In genomic region chr1:32005522-32005921, GRCh38 we compare ENCODE assay signal across 1 cellular context.
TF ChIP-seq lines count a peak whose summit lies in the region.

No MANE protein-coding gene starts in this region.

TF ChIP-seq in HepG2, 621 proteins besides CTCF, POLR2A, EP300 and RAD21:
- TF ChIP-seq POLR2G (IDR thresholded peaks at IDR 0.05; ENCODE audit: low read depth, low read length) (no peak), ZNF652 (CRISPR knock-in tag; IDR thresholded peaks at IDR 0.05; ENCODE audit: borderline replicate concordance, low read depth) (no peak), ZHX1 (CRISPR knock-in tag; IDR thresholded peaks at IDR 0.05; ENCODE audit: low read depth) (no peak), CCAR2 (optimal IDR thresholded peaks at IDR 0.05; ENCODE audit: low read depth, low read length) (no peak), REL (CRISPR knock-in tag; conservative IDR thresholded peaks at IDR 0.05) (no peak), ZNF234 (CRISPR knock-in tag; conservative IDR thresholded peaks at IDR 0.05) (no peak)
- TF ChIP-seq, protein P1, sequence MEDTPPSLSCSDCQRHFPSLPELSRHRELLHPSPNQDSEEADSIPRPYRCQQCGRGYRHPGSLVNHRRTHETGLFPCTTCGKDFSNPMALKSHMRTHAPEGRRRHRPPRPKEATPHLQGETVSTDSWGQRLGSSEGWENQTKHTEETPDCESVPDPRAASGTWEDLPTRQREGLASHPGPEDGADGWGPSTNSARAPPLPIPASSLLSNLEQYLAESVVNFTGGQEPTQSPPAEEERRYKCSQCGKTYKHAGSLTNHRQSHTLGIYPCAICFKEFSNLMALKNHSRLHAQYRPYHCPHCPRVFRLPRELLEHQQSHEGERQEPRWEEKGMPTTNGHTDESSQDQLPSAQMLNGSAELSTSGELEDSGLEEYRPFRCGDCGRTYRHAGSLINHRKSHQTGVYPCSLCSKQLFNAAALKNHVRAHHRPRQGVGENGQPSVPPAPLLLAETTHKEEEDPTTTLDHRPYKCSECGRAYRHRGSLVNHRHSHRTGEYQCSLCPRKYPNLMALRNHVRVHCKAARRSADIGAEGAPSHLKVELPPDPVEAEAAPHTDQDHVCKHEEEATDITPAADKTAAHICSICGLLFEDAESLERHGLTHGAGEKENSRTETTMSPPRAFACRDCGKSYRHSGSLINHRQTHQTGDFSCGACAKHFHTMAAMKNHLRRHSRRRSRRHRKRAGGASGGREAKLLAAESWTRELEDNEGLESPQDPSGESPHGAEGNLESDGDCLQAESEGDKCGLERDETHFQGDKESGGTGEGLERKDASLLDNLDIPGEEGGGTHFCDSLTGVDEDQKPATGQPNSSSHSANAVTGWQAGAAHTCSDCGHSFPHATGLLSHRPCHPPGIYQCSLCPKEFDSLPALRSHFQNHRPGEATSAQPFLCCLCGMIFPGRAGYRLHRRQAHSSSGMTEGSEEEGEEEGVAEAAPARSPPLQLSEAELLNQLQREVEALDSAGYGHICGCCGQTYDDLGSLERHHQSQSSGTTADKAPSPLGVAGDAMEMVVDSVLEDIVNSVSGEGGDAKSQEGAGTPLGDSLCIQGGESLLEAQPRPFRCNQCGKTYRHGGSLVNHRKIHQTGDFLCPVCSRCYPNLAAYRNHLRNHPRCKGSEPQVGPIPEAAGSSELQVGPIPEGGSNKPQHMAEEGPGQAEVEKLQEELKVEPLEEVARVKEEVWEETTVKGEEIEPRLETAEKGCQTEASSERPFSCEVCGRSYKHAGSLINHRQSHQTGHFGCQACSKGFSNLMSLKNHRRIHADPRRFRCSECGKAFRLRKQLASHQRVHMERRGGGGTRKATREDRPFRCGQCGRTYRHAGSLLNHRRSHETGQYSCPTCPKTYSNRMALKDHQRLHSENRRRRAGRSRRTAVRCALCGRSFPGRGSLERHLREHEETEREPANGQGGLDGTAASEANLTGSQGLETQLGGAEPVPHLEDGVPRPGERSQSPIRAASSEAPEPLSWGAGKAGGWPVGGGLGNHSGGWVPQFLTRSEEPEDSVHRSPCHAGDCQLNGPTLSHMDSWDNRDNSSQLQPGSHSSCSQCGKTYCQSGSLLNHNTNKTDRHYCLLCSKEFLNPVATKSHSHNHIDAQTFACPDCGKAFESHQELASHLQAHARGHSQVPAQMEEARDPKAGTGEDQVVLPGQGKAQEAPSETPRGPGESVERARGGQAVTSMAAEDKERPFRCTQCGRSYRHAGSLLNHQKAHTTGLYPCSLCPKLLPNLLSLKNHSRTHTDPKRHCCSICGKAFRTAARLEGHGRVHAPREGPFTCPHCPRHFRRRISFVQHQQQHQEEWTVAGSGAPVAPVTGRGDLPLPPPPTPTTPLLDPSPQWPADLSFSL (CRISPR knock-in tag; IDR thresholded peaks at IDR 0.05): no peak
- TF ChIP-seq, protein P2, sequence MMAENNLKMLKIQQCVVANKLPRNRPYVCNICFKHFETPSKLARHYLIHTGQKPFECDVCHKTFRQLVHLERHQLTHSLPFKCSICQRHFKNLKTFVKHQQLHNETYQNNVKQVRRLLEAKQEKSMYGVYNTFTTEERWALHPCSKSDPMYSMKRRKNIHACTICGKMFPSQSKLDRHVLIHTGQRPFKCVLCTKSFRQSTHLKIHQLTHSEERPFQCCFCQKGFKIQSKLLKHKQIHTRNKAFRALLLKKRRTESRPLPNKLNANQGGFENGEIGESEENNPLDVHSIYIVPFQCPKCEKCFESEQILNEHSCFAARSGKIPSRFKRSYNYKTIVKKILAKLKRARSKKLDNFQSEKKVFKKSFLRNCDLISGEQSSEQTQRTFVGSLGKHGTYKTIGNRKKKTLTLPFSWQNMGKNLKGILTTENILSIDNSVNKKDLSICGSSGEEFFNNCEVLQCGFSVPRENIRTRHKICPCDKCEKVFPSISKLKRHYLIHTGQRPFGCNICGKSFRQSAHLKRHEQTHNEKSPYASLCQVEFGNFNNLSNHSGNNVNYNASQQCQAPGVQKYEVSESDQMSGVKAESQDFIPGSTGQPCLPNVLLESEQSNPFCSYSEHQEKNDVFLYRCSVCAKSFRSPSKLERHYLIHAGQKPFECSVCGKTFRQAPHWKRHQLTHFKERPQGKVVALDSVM (CRISPR knock-in tag; IDR thresholded peaks at IDR 0.05): peak; percentile 93
